In the genomic region with DNA sequence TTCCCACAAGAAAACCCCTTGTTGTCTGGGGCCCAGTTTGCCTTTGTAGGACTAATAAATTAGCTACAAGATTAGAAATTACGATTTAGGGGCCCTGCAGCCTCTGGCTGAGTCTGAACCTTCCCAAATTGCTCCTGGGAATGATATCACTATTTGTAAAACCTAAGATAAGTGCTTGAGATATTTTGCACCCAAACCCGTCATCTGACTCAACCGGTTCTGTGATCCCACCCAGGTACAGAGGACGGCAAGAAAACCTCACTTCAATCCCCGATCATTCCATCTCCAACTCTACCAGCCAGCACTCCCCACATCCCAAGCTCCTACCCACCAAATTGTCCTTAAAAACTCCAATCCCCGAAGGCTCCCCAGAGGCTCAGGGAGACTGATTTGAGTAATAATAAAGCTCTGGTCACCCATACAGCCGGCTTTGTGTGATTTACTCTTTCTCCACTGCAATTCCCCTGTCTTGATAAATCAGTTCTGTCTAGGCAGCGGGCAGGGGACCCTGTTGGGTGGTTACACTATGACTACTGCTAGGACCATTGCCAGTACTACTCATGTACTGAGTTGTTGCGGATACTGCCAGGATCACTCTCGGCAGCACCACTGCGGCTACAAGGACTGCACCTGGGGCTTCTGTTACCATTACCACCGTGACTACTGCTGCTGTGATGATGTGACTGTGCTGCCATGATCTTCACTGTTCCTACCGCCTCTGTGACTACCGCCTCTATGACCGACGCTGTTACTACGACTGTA, we compare ENCODE assay signal across 24 cellular contexts.
"Had no signal": no experiment of that assay in that cellular context is flagged by ENCODE, and none has a peak within 500 bp of the region (broad histone marks: within the 10 kb centered on the region; RNA-seq: fewer than 3 reads in every experiment).

No MANE protein-coding gene starts in this region.

- H3K27me3 ChIP-seq: right lobe of liver had no signal

- H3K9me3 ChIP-seq: esophagus squamous epithelium, heart right ventricle, left lung, lower lobe of right lung, neutrophil, right lobe of liver, suprapubic skin, tibial artery had no signal

- DNase-seq: activated B cell treated with CpG ODN at 0.5 μM for 24 hours; activated CD4-positive, alpha-beta memory T cell treated with anti-CD3 and anti-CD28 coated beads, Interleukin-2, amount 10 ng/mL, durations not matched to agents 7 days and 5 days; activated CD4-positive, alpha-beta T cell treated with anti-CD3 and anti-CD28 coated beads for 48 hours; activated effector memory CD4-positive, alpha-beta T cell treated with Interleukin-2 at 50 U/mL for 16 hours; activated naive CD4-positive, alpha-beta T cell treated with Interleukin-2 at 50 U/mL for 16 hours; amygdala; central memory CD4-positive, alpha-beta T cell; esophagus squamous epithelium; foreskin melanocyte; heart right ventricle; kidney glomerular epithelial cell; left lung; right lobe of liver; stimulated activated CD4-positive, alpha-beta T cell treated with anti-CD3 and anti-CD28 coated beads, Interleukin-4, amount 100 ng/mL, for 24 hours; stimulated activated naive CD4-positive, alpha-beta T cell; T-cell; tibial artery had no signal

- H3K27ac Mint-ChIP-seq: activated B cell treated with CpG ODN at 0.5 μM for 24 hours; activated CD4-positive, alpha-beta memory T cell treated with anti-CD3 and anti-CD28 coated beads, Interleukin-2, amount 10 ng/mL, durations not matched to agents 7 days and 5 days; dendritic cell treated with granulocyte-macrophage colony-stimulating factor and Interleukin-4, amounts not matched to agents 40 ng/mL and 50 ng/mL, for 4 days; T-cell; T-helper 2 cell treated with Interferon-gamma antibody and Interleukin-4, amounts not matched to agents 5 μg/mL and 100 μg/mL, for 36 hours had no signal

- H3K36me3 ChIP-seq: esophagus squamous epithelium, heart right ventricle, left lung, lower lobe of right lung, neutrophil, right lobe of liver, suprapubic skin, tibial artery had no signal

- H3K9me3 Mint-ChIP-seq: activated B cell treated with CpG ODN at 0.5 μM for 24 hours; dendritic cell treated with granulocyte-macrophage colony-stimulating factor and Interleukin-4, amounts not matched to agents 40 ng/mL and 50 ng/mL, for 4 days; T-cell had no signal

- H3K36me3 Mint-ChIP-seq: T-cell had no signal

- H3K27ac ChIP-seq: epithelial cell of prostate, esophagus squamous epithelium, heart right ventricle, left lung, lower lobe of right lung, neutrophil, right lobe of liver, suprapubic skin, tibial artery had no signal

- H3K4me3 Mint-ChIP-seq: activated B cell treated with CpG ODN at 0.5 μM for 24 hours; activated CD4-positive, alpha-beta memory T cell treated with anti-CD3 and anti-CD28 coated beads, Interleukin-2, amount 10 ng/mL, durations not matched to agents 7 days and 5 days; dendritic cell treated with granulocyte-macrophage colony-stimulating factor and Interleukin-4, amounts not matched to agents 40 ng/mL and 50 ng/mL, for 4 days; nephron; T-cell; T-helper 2 cell treated with Interferon-gamma antibody and Interleukin-4, amounts not matched to agents 5 μg/mL and 100 μg/mL, for 36 hours had no signal

- H3K27me3 Mint-ChIP-seq: activated B cell treated with CpG ODN at 0.5 μM for 24 hours, T-cell had no signal

- H3K4me1 ChIP-seq: esophagus squamous epithelium, left lung, suprapubic skin had no signal

- ATAC-seq: heart right ventricle, left lung, lower lobe of right lung, right lobe of liver, T-cell had no signal

- H3K4me1 Mint-ChIP-seq: activated CD4-positive, alpha-beta memory T cell treated with anti-CD3 and anti-CD28 coated beads, Interleukin-2, amount 10 ng/mL, durations not matched to agents 7 days and 5 days had no signal

- H3K4me3 ChIP-seq: esophagus squamous epithelium, heart right ventricle, left lung, lower lobe of right lung, right lobe of liver, suprapubic skin, tibial artery had no signal
